Comparison of ENCODE assay signal across 20 cellular contexts in the genomic region with DNA sequence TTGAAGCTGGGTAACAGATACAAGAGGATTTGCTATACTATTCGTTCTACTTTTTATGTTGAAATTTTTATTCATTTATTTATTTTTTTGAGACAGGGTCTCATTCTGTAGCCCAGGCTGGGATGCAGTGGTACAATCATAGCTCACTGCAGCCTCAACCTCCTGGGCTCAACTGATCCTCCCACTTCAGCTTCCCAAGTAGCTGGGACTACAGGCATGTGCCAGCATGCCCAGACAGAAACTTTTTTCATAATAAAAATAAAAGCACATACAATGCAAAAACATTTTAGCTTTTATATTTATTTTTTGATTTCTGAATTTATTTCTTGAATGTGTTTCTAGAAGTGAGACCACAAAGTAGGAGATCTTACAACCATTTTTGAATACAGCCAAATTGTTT.
"Had no signal": no experiment of that assay in that cellular context is flagged by ENCODE, and none has a peak within 500 bp of the region (broad histone marks: within the 10 kb centered on the region; RNA-seq: fewer than 3 reads in every experiment).

No MANE protein-coding gene starts in this region.

- FAIRE-seq: HepG2 had no signal

- ATAC-seq: HepG2, Right ventricle myocardium inferior, SK-N-SH treated with all-trans-retinoic acid at 6 μM for 48 hours had no signal

- H3K27me3 ChIP-seq: SJCRH30 had no signal

- DNase-seq: IMR-90, Karpas-422, KG1, MM.1S, NCI-H1092 treated with DMSO at 0.1 percent for 48 hours, NCI-H1436, NCI-H187, NCI-H2029, NCI-H2081 treated with DMSO at 0.1 percent for 48 hours, NCI-H2227 treated with DMSO at 0.1 percent for 48 hours, NCI-H446, NCI-H510A, NCI-H524 treated with DMSO at 0.1 percent for 48 hours, NCI-H69, NCI-H774, SHP77 treated with DMSO at 0.1 percent for 48 hours, SJCRH30 had no signal

- H3K4me3 ChIP-seq: SJCRH30 had no signal

- H3K36me3 ChIP-seq: SJCRH30 had no signal
